Comparison of ENCODE assay signal across 1 cellular context in genomic region chr20:53652090-53652858, GRCh38.
TF ChIP-seq lines count a peak whose summit lies in the region.

No MANE protein-coding gene starts in this region.

TF ChIP-seq in HepG2, 621 proteins besides CTCF, POLR2A, EP300 and RAD21 (continued from another document and continues in another):
- 0 out of 4 replicates have a peak, but pooled peaks of 1 of the 2 experiments have one; percentile 1 for TF ChIP-seq MAFK (conservative IDR thresholded peaks at IDR 0.05 in 1 of 2, IDR thresholded peaks at IDR 0.05 in 1 of 2; ENCODE audit: low read length in 2 of 2)
- peak; percentile 73; the same call in 1 of the 2 replicates for TF ChIP-seq DNMT3B (CRISPR knock-in tag; conservative IDR thresholded peaks at IDR 0.05)
- peak; percentile 52; the same call in 1 of the 2 replicates for TF ChIP-seq ZNF761 (CRISPR knock-in tag; conservative IDR thresholded peaks at IDR 0.05)
- peak; percentile 75; the same call in 1 of the 2 replicates for TF ChIP-seq FOXK1 (CRISPR knock-in tag; IDR thresholded peaks at IDR 0.05; ENCODE audit: borderline replicate concordance, low read depth)
- 0 out of 2 replicates have a peak, but pooled peaks have one; percentile 37 for TF ChIP-seq ZBTB14 (CRISPR knock-in tag; IDR thresholded peaks at IDR 0.05)
- TF ChIP-seq ZNF441 (CRISPR knock-in tag; IDR thresholded peaks at IDR 0.05; ENCODE audit: borderline replicate concordance), result no peak
- TF ChIP-seq NFIC (IDR thresholded peaks at IDR 0.05; ENCODE audit: low read length), result peak; percentile 91
- peak; percentile 98 for TF ChIP-seq CEBPB (IDR thresholded peaks at IDR 0.05; ENCODE audit: borderline replicate concordance, low read depth, low read length)
- no peak; the same call in 1 of the 2 replicates for TF ChIP-seq SAFB2 (CRISPR knock-in tag; IDR thresholded peaks at IDR 0.05; ENCODE audit: borderline replicate concordance, low read depth)
- peak; percentile 30 for TF ChIP-seq FOXK2 (IDR thresholded peaks at IDR 0.05)
- TF ChIP-seq ZMYM3 (CRISPR knock-in tag; IDR thresholded peaks at IDR 0.05), result peak; percentile 80; the same call in 1 of the 2 replicates
- peak; percentile 71; the same call in 1 of the 2 replicates for TF ChIP-seq ZNF414 (CRISPR knock-in tag; IDR thresholded peaks at IDR 0.05)
- no peak for TF ChIP-seq JARID2 (CRISPR knock-in tag; IDR thresholded peaks at IDR 0.05; ENCODE audit: insufficient replicate concordance)
- TF ChIP-seq POGZ (CRISPR knock-in tag; IDR thresholded peaks at IDR 0.05), result peak; percentile 82
- TF ChIP-seq FOXA1 (IDR thresholded peaks at IDR 0.05), result no peak
- TF ChIP-seq FOXA1 (CRISPR knock-in tag; IDR thresholded peaks at IDR 0.05), result peak; percentile 60; the same call in 1 of the 2 replicates
- TF ChIP-seq POGK (CRISPR knock-in tag; conservative IDR thresholded peaks at IDR 0.05), result peak; percentile 90
- peak; percentile 98 for TF ChIP-seq ZNF652 (CRISPR knock-in tag; IDR thresholded peaks at IDR 0.05; ENCODE audit: borderline replicate concordance, low read depth)
- TF ChIP-seq ARNTL (CRISPR knock-in tag; IDR thresholded peaks at IDR 0.05), result peak; percentile 61; the same call in 1 of the 2 replicates
- peak; percentile 14; the same call in 1 of the 2 replicates for TF ChIP-seq ZNF136 (CRISPR knock-in tag; IDR thresholded peaks at IDR 0.05; ENCODE audit: low read depth)
- TF ChIP-seq ZBTB21 (CRISPR knock-in tag; IDR thresholded peaks at IDR 0.05), result peak; percentile 69; the same call in 1 of the 2 replicates
- TF ChIP-seq MEF2D (CRISPR knock-in tag; IDR thresholded peaks at IDR 0.05), result peak; percentile 100
- peak; percentile 99 for TF ChIP-seq PAXIP1 (CRISPR knock-in tag; conservative IDR thresholded peaks at IDR 0.05)
- peak; percentile 78; the same call in 1 of the 2 replicates for TF ChIP-seq ZBTB34 (CRISPR knock-in tag; IDR thresholded peaks at IDR 0.05)
- peak; percentile 93 for TF ChIP-seq PPARG (CRISPR knock-in tag; conservative IDR thresholded peaks at IDR 0.05)
- TF ChIP-seq SATB2 (CRISPR knock-in tag; IDR thresholded peaks at IDR 0.05), result peak; percentile 71; the same call in 1 of the 2 replicates
- no peak for TF ChIP-seq MTF2 (CRISPR knock-in tag; IDR thresholded peaks at IDR 0.05; ENCODE audit: borderline replicate concordance)
- peak; percentile 63; the same call in 1 of the 2 replicates for TF ChIP-seq HMGXB3 (CRISPR knock-in tag; IDR thresholded peaks at IDR 0.05; ENCODE audit: borderline replicate concordance)
- peak; percentile 70; the same call in 1 of the 2 replicates for TF ChIP-seq ONECUT2 (CRISPR knock-in tag; IDR thresholded peaks at IDR 0.05)
- no peak for TF ChIP-seq IKZF4 (CRISPR knock-in tag; IDR thresholded peaks at IDR 0.05; ENCODE audit: borderline replicate concordance, low read depth, not compliant biosample characterization)
- no peak; the same call in 1 of the 2 replicates for TF ChIP-seq GMEB2 (CRISPR knock-in tag; IDR thresholded peaks at IDR 0.05; ENCODE audit: low read depth)
- TF ChIP-seq THAP8 (CRISPR knock-in tag; IDR thresholded peaks at IDR 0.05; ENCODE audit: borderline replicate concordance), result no peak
- peak; percentile 64; the same call in 1 of the 2 replicates for TF ChIP-seq ARNT2 (CRISPR knock-in tag; IDR thresholded peaks at IDR 0.05; ENCODE audit: low read depth)
- peak; percentile 58; the same call in 1 of the 2 replicates for TF ChIP-seq SIN3A (IDR thresholded peaks at IDR 0.05; ENCODE audit: borderline replicate concordance, low read depth, low read length)
- TF ChIP-seq PHF8 (CRISPR knock-in tag; IDR thresholded peaks at IDR 0.05), result peak; percentile 46; the same call in 1 of the 2 replicates
- TF ChIP-seq SIX1 (CRISPR knock-in tag; IDR thresholded peaks at IDR 0.05; ENCODE audit: borderline replicate concordance), result peak; percentile 93
- TF ChIP-seq IRF2 (CRISPR knock-in tag; IDR thresholded peaks at IDR 0.05), result peak; percentile 79
- no peak for TF ChIP-seq RBM22 (optimal IDR thresholded peaks at IDR 0.05; ENCODE audit: low read length)
- peak; percentile 53; the same call in 1 of the 2 replicates for TF ChIP-seq TCF7L2 (IDR thresholded peaks at IDR 0.05; ENCODE audit: low read depth, low read length)
- peak; percentile 58; the same call in 1 of the 2 replicates for TF ChIP-seq YEATS4 (CRISPR knock-in tag; IDR thresholded peaks at IDR 0.05; ENCODE audit: borderline replicate concordance)
- peak; percentile 78 for TF ChIP-seq ZEB1 (IDR thresholded peaks at IDR 0.05; ENCODE audit: insufficient replicate concordance, low read depth)
- peak; percentile 47 for TF ChIP-seq SOX13 (IDR thresholded peaks at IDR 0.05)
- TF ChIP-seq SOX13 (CRISPR knock-in tag; conservative IDR thresholded peaks at IDR 0.05 in 1 of 2, IDR thresholded peaks at IDR 0.05 in 1 of 2), result peak in 1 of 2 experiments; percentile 91; a peak in 2 of 4 replicates
- no peak for TF ChIP-seq ZNF703 (CRISPR knock-in tag; IDR thresholded peaks at IDR 0.05; ENCODE audit: borderline replicate concordance)
- no peak; the same call in 1 of the 2 replicates for TF ChIP-seq USF2 (IDR thresholded peaks at IDR 0.05; ENCODE audit: low read depth, low read length)
- TF ChIP-seq USF2 (CRISPR knock-in tag; IDR thresholded peaks at IDR 0.05; ENCODE audit: borderline replicate concordance), result peak; percentile 84; the same call in 1 of the 2 replicates
